ENCODE assay signal across 8 cellular contexts in genomic region chr18:50819027-50819726, GRCh38. TPM values are rescaled to one million over a fixed set of nuclear protein-coding genes. Genes with fewer than 3 reads are reported as not detected.
A peak's percentile ranks its signal among the peaks of the same experiment; 100 is the strongest.
DNase-seq lines count a peak whose midpoint lies in the region; ATAC-seq lines count a peak whose summit lies in the region.

No MANE protein-coding gene starts in this region.

- no peak overlapping the region for H4K91ac ChIP-seq in mesenchymal stem cell (ENCODE audit: low read length)

- ATAC-seq in HG02588 (IDR thresholded peaks at IDR 0.05; ENCODE audit: unreplicated experiment), result no peak
- no peak for ATAC-seq in HG03025 (IDR thresholded peaks at IDR 0.05; ENCODE audit: low FRiP score, unreplicated experiment)

- peaks cover 26 to 29% of the 10 kb centered on the region in 2 donors for H3K4me1 ChIP-seq in duodenal mucosa (ENCODE audit: control insufficient read depth in 1 of 2, insufficient read depth in 2 of 2, low read length in 2 of 2)
- peaks cover 8% of the 10 kb centered on the region for H3K4me1 ChIP-seq in mesenchymal stem cell (ENCODE audit: control insufficient read depth, insufficient read depth, low read depth, low read length)

- no peak overlapping the region for H3K27ac ChIP-seq in duodenal mucosa (ENCODE audit: low read depth, low read length)
- no peak overlapping the region for H3K27ac ChIP-seq in mesenchymal stem cell (ENCODE audit: low read length, poor library complexity, severe bottlenecking)

- H3K14ac ChIP-seq in mesenchymal stem cell (ENCODE audit: low read length in 2 of 2), result no peak overlapping the region

- H3K4ac ChIP-seq in mesenchymal stem cell (ENCODE audit: low read depth in 1 of 2, low read length in 2 of 2), result no peak overlapping the region

- peak overlapping the region; percentile 68 to 69 for H3K4me3 ChIP-seq in duodenal mucosa (ENCODE audit: low read depth in 1 of 2, low read length in 2 of 2)
- H3K4me3 ChIP-seq in mesenchymal stem cell (ENCODE audit: insufficient read depth in 1 of 2, low read depth in 1 of 2, low read length in 2 of 2), result peak overlapping the region in 1 of 2 experiments; percentile 76

- H3K18ac ChIP-seq in mesenchymal stem cell (ENCODE audit: low read depth in 1 of 2, low read length in 2 of 2), result no peak overlapping the region

- 26% methylated on average over 12 of the region's 16 CpGs for WGBS in mesenchymal stem cell

- H2BK15ac ChIP-seq in mesenchymal stem cell (ENCODE audit: low read depth, poor library complexity, severe bottlenecking), result peak overlapping the region; percentile 28

- H3K4me2 ChIP-seq in mesenchymal stem cell (ENCODE audit: low read length, poor library complexity, severe bottlenecking), result peak overlapping the region; percentile 72

- H3K9me3 ChIP-seq in duodenal mucosa (ENCODE audit: control insufficient read depth in 1 of 2, low read length in 2 of 2) (no peaks in the 10 kb centered on the region), mesenchymal stem cell (ENCODE audit: control insufficient read depth, low read length) (no peaks in the 10 kb centered on the region)

- H3K27me3 ChIP-seq in duodenal mucosa (ENCODE audit: control insufficient read depth in 1 of 2, insufficient read depth in 2 of 2, low read length in 2 of 2) (no peaks in the 10 kb centered on the region), mesenchymal stem cell (ENCODE audit: control insufficient read depth in 1 of 2, insufficient read depth in 1 of 2, low read length in 2 of 2) (no peaks in the 10 kb centered on the region)

- H2BK5ac ChIP-seq in mesenchymal stem cell (ENCODE audit: low read depth, low read length, poor library complexity, severe bottlenecking), result no peak overlapping the region

- H3K36me3 ChIP-seq in duodenal mucosa (ENCODE audit: control insufficient read depth in 1 of 2, insufficient read depth in 2 of 2, low read length in 2 of 2), result no peaks in the 10 kb centered on the region
- no peaks in the 10 kb centered on the region for H3K36me3 ChIP-seq in mesenchymal stem cell (ENCODE audit: control insufficient read depth in 1 of 2, insufficient read depth in 2 of 2, low read depth in 1 of 2, low read length in 2 of 2)

- H2BK120ac ChIP-seq in mesenchymal stem cell (ENCODE audit: low read depth, low read length), result no peak overlapping the region

- no peak overlapping the region for H2BK12ac ChIP-seq in mesenchymal stem cell (ENCODE audit: low read length in 2 of 2)

- H4K8ac ChIP-seq in mesenchymal stem cell (ENCODE audit: low read length), result no peak overlapping the region

- no peak overlapping the region for H2AK5ac ChIP-seq in mesenchymal stem cell (ENCODE audit: low read length, severe bottlenecking)

- H3K79me1 ChIP-seq in mesenchymal stem cell (replicated peaks; ENCODE audit: low read length, poor library complexity, severe bottlenecking), result no peaks in the 10 kb centered on the region

- DNase-seq in ELR (ENCODE audit: low read depth) (peak; percentile 31), NCI-H2171 treated with DMSO at 0.1 percent for 48 hours (lab: John Stamatoyannopoulos, UW) (peak; percentile 47), mesenchymal stem cell (peak; percentile 1), A172 (ENCODE audit: low spot score) (no peak)
- DNase-seq in activated naive CD4-positive, alpha-beta T cell treated with anti-CD3 and anti-CD28 coated beads, Interleukin-2, amount 50 U/mL, for 16 hours, result no peak

- no peak overlapping the region for H3K23ac ChIP-seq in mesenchymal stem cell (ENCODE audit: low read length in 2 of 2)

- H2AFZ ChIP-seq in mesenchymal stem cell (ENCODE audit: low read depth, low read length), result peak overlapping the region; percentile 95

- H3K9ac ChIP-seq in duodenal mucosa (ENCODE audit: low read depth in 1 of 2, low read length in 2 of 2) (peak overlapping the region; percentile 31 to 61), mesenchymal stem cell (ENCODE audit: low read length) (peak overlapping the region; percentile 76)

RNA-seq across cellular contexts. Expression of gene MRO, which starts 0.6 kb away (rescaled TPM):
- not detected for polyA plus RNA-seq in mesenchymal stem cell (2013, experiment 1 of 2)
- polyA plus RNA-seq in mesenchymal stem cell (2013, experiment 2 of 2), result 0.10 TPM
- 0.03 TPM in 1 of 2 replicates, not detected in the other for total RNA-seq in A172 (2014; rRNA removed; shearing (Covaris generic))

RNA-seq across cellular contexts. Expression of gene ME2, which starts 59.7 kb away (rescaled TPM):
- polyA plus RNA-seq in mesenchymal stem cell (2013, experiment 1 of 2), result 23.3 TPM
- polyA plus RNA-seq in mesenchymal stem cell (2013, experiment 2 of 2), result 23.9 TPM
- 62.4 and 67.7 TPM in 2 replicates for total RNA-seq in A172 (2014; rRNA removed; shearing (Covaris generic))

Comparison
In these comparisons a context has a peak if more than half of its experiments do, and no peak if none do; other contexts are left out.
1. DNase-seq: peak in ELR (single experiment), NCI-H2171 treated with DMSO at 0.1 percent for 48 hours (single experiment) and mesenchymal stem cell (single experiment); none in activated naive CD4-positive, alpha-beta T cell treated with anti-CD3 and anti-CD28 coated beads, Interleukin-2, amount 50 U/mL, for 16 hours (single experiment) and A172 (single experiment).